Comparison of ENCODE assay signal across 15 cellular contexts in the genomic region with DNA sequence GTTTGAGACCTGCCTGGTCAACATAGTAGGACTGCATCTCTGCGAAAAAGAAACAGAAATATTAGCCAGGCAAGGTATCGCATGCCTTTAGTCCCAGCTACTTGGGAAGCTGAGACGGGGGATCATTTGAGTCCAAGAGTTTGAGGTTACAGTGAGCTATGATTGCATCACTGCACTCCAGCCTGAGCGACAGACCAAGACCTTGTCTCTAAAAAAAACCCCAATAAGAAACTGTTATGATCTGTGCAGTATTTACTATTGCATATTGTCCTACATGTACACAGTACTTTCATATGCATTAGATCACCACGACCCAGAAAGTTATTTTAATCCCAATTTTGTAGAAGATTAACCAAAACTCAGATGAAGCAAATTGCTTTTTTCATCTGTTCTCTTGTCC.
"Had no signal": no experiment of that assay in that cellular context is flagged by ENCODE, and none has a peak within 500 bp of the region (broad histone marks: within the 10 kb centered on the region; RNA-seq: fewer than 3 reads in every experiment).

No MANE protein-coding gene starts in this region.

- DNase-seq: activated CD4-positive, alpha-beta T cell treated with anti-CD3 and anti-CD28 coated beads, Interleukin-2, amount 50 U/mL, for 1 hour; activated CD8-positive, alpha-beta memory T cell treated with anti-CD3 and anti-CD28 coated beads for 24 hours; activated naive CD8-positive, alpha-beta T cell treated with anti-CD3 and anti-CD28 coated beads for 36 hours; anterior cingulate cortex; effector memory CD4-positive, alpha-beta T cell; foreskin fibroblast; glutamatergic neuron; nephron progenitor cell; occipital lobe; right cardiac atrium; small intestine; stimulated activated naive CD8-positive, alpha-beta T cell treated with anti-CD3 and anti-CD28 coated beads, Interleukin-15, amount 100 ng/mL, for 72 hours; T-helper 9 cell had no signal

- H3K4me1 Mint-ChIP-seq: nephron progenitor cell had no signal

- H3K4me3 Mint-ChIP-seq: activated naive CD8-positive, alpha-beta T cell treated with anti-CD3 and anti-CD28 coated beads for 36 hours; dendritic cell treated with granulocyte-macrophage colony-stimulating factor and Interleukin-4, amounts not matched to agents 40 ng/mL and 50 ng/mL, for 4 days; nephron progenitor cell; stimulated activated naive CD8-positive, alpha-beta T cell treated with anti-CD3 and anti-CD28 coated beads, Interleukin-15, amount 100 ng/mL, for 72 hours; type B pancreatic cell had no signal

- H3K9me3 Mint-ChIP-seq: dendritic cell treated with granulocyte-macrophage colony-stimulating factor and Interleukin-4, amounts not matched to agents 40 ng/mL and 50 ng/mL, for 4 days had no signal

- H3K27ac Mint-ChIP-seq: activated naive CD8-positive, alpha-beta T cell treated with anti-CD3 and anti-CD28 coated beads for 36 hours; dendritic cell treated with granulocyte-macrophage colony-stimulating factor and Interleukin-4, amounts not matched to agents 40 ng/mL and 50 ng/mL, for 4 days; nephron progenitor cell; type B pancreatic cell had no signal

- H3K27me3 Mint-ChIP-seq: activated naive CD8-positive, alpha-beta T cell treated with anti-CD3 and anti-CD28 coated beads for 36 hours; dendritic cell treated with granulocyte-macrophage colony-stimulating factor and Interleukin-4, amounts not matched to agents 40 ng/mL and 50 ng/mL, for 4 days; stimulated activated naive CD8-positive, alpha-beta T cell treated with anti-CD3 and anti-CD28 coated beads, Interleukin-15, amount 100 ng/mL, for 72 hours; type B pancreatic cell had no signal
